Comparison of ENCODE assay signal across 8 cellular contexts in genomic region chr14:54893151-54893760, GRCh38. TPM values are rescaled to one million over a fixed set of nuclear protein-coding genes. Genes with fewer than 3 reads are reported as not detected.
DNase-seq lines count a peak whose midpoint lies in the region; ATAC-seq and TF ChIP-seq lines count a peak whose summit lies in the region.

No MANE protein-coding gene starts in this region.

- peaks cover 0 to 8% of the 10 kb centered on the region in 2 donors for H3K36me3 Mint-ChIP-seq in CD4-positive, alpha-beta memory T cell
- peaks cover 8% of the 10 kb centered on the region for H3K36me3 Mint-ChIP-seq in activated CD4-positive, alpha-beta T cell treated with anti-CD3 and anti-CD28 coated beads, Interleukin-2, amount 10 ng/mL, durations not matched to agents 24 days and 14 days (ENCODE audit: low read depth)

- peak; percentile 41 for ATAC-seq in GM18502 (IDR thresholded peaks at IDR 0.05; ENCODE audit: poor library complexity, unreplicated experiment)
- no peak for ATAC-seq in HG03521 (IDR thresholded peaks at IDR 0.05; ENCODE audit: unreplicated experiment)
- ATAC-seq in HG02852 (IDR thresholded peaks at IDR 0.05; ENCODE audit: unreplicated experiment): no peak

- no peak overlapping the region for H3K4me3 Mint-ChIP-seq in CD4-positive, alpha-beta memory T cell
- H3K4me3 Mint-ChIP-seq in activated CD4-positive, alpha-beta T cell treated with anti-CD3 and anti-CD28 coated beads, Interleukin-2, amount 10 ng/mL, durations not matched to agents 24 days and 14 days: no peak overlapping the region

- no peaks in the 10 kb centered on the region for H3K9me3 ChIP-seq in CD4-positive, alpha-beta memory T cell (ENCODE audit: control insufficient read depth in 1 of 2, low read length in 2 of 2)

- intact Hi-C loops in CD4-positive, alpha-beta memory T cell (cut with micrococcal nuclease): loop anchor here (1.0 kb wide), 2 partner anchors 8 to 12 kb away; no protein-coding TSS in a partner anchor
- intact Hi-C loops in activated CD4-positive, alpha-beta T cell treated with anti-CD3 and anti-CD28 coated beads, Interleukin-2, amount 10 ng/mL, durations not matched to agents 24 days and 14 days (cut with micrococcal nuclease): loop anchor here (1.0 kb wide), 2 partner anchors 8 to 11 kb away; no protein-coding TSS in a partner anchor

- TF ChIP-seq CTCF in retinal pigment epithelial cell (conservative IDR thresholded peaks at IDR 0.05; ENCODE audit: low read depth, low read length): peak; percentile 79

- peaks cover 24% of the 10 kb centered on the region for H3K4me1 ChIP-seq in CD4-positive, alpha-beta memory T cell (ENCODE audit: insufficient read depth, low read length)

- no peak overlapping the region for H3K4me3 ChIP-seq in CD4-positive, alpha-beta memory T cell (ENCODE audit: low read length in 2 of 2)
- H3K4me3 ChIP-seq in retinal pigment epithelial cell (ENCODE audit: low read length): no peak overlapping the region

- H3K27me3 Mint-ChIP-seq in CD4-positive, alpha-beta memory T cell: no peaks in the 10 kb centered on the region
- H3K27me3 Mint-ChIP-seq in activated CD4-positive, alpha-beta T cell treated with anti-CD3 and anti-CD28 coated beads, Interleukin-2, amount 10 ng/mL, durations not matched to agents 24 days and 14 days: no peaks in the 10 kb centered on the region

- H3K27ac Mint-ChIP-seq in CD4-positive, alpha-beta memory T cell: peak overlapping the region in 4 of 7 donors; percentile 1 to 48 (median 21)
- H3K27ac Mint-ChIP-seq in activated CD4-positive, alpha-beta T cell treated with anti-CD3 and anti-CD28 coated beads, Interleukin-2, amount 10 ng/mL, durations not matched to agents 24 days and 14 days: no peak overlapping the region

- no peaks in the 10 kb centered on the region for H3K36me3 ChIP-seq in CD4-positive, alpha-beta memory T cell (ENCODE audit: insufficient read depth, low read length)

- peak; percentile 27 to 46 (median 36) for DNase-seq in CD4-positive, alpha-beta memory T cell
- DNase-seq in NCI-H187 (lab: John Stamatoyannopoulos, UW) (peak; percentile 6 to 13), glomerular endothelial cell (ENCODE audit: extremely low read depth, low read depth, low spot score) (peak; percentile 39), retinal pigment epithelial cell (ENCODE audit: low read depth) (peak; percentile 21)
- DNase-seq in activated CD4-positive, alpha-beta T cell treated with anti-CD3 and anti-CD28 coated beads, Interleukin-2, amount 10 ng/mL, durations not matched to agents 24 days and 14 days: peak; percentile 76

- CTCF ChIA-PET in CD4-positive, alpha-beta memory T cell (lab: Charles Lee; ENCODE audit: partially characterized antibody): interaction anchor here (0.7 to 5.8 kb wide), 6 partner anchors 8 to 27 kb away, joined by 3 to 47 read pairs (median 4); partner anchors contain the start of gene GCH1

- H3K9me3 Mint-ChIP-seq in CD4-positive, alpha-beta memory T cell: no peaks in the 10 kb centered on the region
- no peaks in the 10 kb centered on the region for H3K9me3 Mint-ChIP-seq in activated CD4-positive, alpha-beta T cell treated with anti-CD3 and anti-CD28 coated beads, Interleukin-2, amount 10 ng/mL, durations not matched to agents 24 days and 14 days

- no peaks in the 10 kb centered on the region for H3K27me3 ChIP-seq in CD4-positive, alpha-beta memory T cell (ENCODE audit: insufficient read depth, low read length)

- H3K27ac ChIP-seq in CD4-positive, alpha-beta memory T cell (ENCODE audit: low read depth, low read length): no peak overlapping the region

- H3K4me1 Mint-ChIP-seq in CD4-positive, alpha-beta memory T cell: peaks cover 42 to 64% (median 51%) of the 10 kb centered on the region in 4 donors
- peaks cover 34% of the 10 kb centered on the region for H3K4me1 Mint-ChIP-seq in activated CD4-positive, alpha-beta T cell treated with anti-CD3 and anti-CD28 coated beads, Interleukin-2, amount 10 ng/mL, durations not matched to agents 24 days and 14 days

- POLR2A ChIA-PET in CD4-positive, alpha-beta memory T cell (lab: Charles Lee; ENCODE audit: partially characterized antibody): interaction anchor here (1.0 to 1.4 kb wide), 2 partner anchors 9 to 12 kb away, joined by 3 to 5 read pairs; no protein-coding TSS in a partner anchor

RNA-seq across cellular contexts. Expression of gene GCH1, which starts 9.4 kb away (rescaled TPM):
- total RNA-seq in CD4-positive, alpha-beta memory T cell: 10 to 100 TPM; 28.4 to 30.2 TPM
- polyA plus RNA-seq in CD4-positive, alpha-beta memory T cell: 10 to 100 TPM; 30.8 to 31.9 TPM
- total RNA-seq in activated CD4-positive, alpha-beta T cell treated with anti-CD3 and anti-CD28 coated beads, Interleukin-2, amount 10 ng/mL, durations not matched to agents 24 days and 14 days: 49.8 and 49.9 TPM in 2 replicates
- total RNA-seq in glomerular endothelial cell: 12.0 and 15.0 TPM in 2 replicates

Comparison
In these comparisons a context has a peak if more than half of its experiments do, and no peak if none do; other contexts are left out.
1. DNase-seq: peak in every context shown above with its lines; median percentile 76 in activated CD4-positive, alpha-beta T cell treated with anti-CD3 and anti-CD28 coated beads, Interleukin-2, amount 10 ng/mL, durations not matched to agents 24 days and 14 days; 39 in glomerular endothelial cell; 36 in CD4-positive, alpha-beta memory T cell; 21 in retinal pigment epithelial cell; 10 in NCI-H187.